ENCODE assay signal across 15 cellular contexts in the genomic region with DNA sequence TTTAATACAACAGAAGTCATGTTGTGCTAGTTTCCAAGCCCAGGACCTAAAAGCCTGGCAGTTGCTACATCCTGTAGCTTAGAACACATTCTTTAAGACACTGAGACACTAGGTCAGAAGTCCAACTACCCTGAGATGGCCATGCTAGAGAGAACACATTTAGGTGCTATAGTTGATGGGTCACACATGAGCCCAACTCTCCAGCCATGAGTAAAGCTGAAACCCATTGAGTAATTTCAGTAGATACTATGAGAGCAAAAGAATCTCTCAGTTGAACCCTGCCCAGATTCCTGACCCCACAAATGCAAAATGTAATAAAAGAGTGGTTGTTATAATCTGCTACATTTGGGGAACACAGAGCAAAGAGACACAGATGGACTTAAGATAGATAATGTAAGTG.
DNase-seq lines count a peak whose midpoint lies in the region; ATAC-seq and TF ChIP-seq lines count a peak whose summit lies in the region.
"Had no signal": no experiment of that assay in that cellular context is flagged by ENCODE, and none has a peak within 500 bp of the region (broad histone marks: within the 10 kb centered on the region; RNA-seq: fewer than 3 reads in every experiment).

No MANE protein-coding gene starts in this region.

- no peaks in the 10 kb centered on the region for H3K9me3 ChIP-seq in sigmoid colon

- TF ChIP-seq POLR2A in sigmoid colon (IDR thresholded peaks at IDR 0.05): no peak

- H3K27me3 ChIP-seq in sigmoid colon: no peaks in the 10 kb centered on the region

- H3K27ac ChIP-seq in sigmoid colon: no peak overlapping the region
- H3K27ac ChIP-seq: SK-N-MC, WERI-Rb-1 had no signal

- no peak for TF ChIP-seq EP300 in sigmoid colon (IDR thresholded peaks at IDR 0.05)

- no peak overlapping the region for H3K4me3 ChIP-seq in sigmoid colon
- H3K4me3 ChIP-seq: SK-N-MC had no signal

- H3K4me1 ChIP-seq in sigmoid colon: no peaks in the 10 kb centered on the region

- DNase-seq in sigmoid colon (no peak), head of caudate nucleus (no peak), NCI-H2107 (lab: John Stamatoyannopoulos, UW) (no peak), NAMALWA (ENCODE audit: low spot score) (no peak)
- DNase-seq: central memory CD4-positive, alpha-beta T cell; left cardiac atrium; NCI-H2081 treated with DMSO at 0.1 percent for 48 hours; stimulated activated CD4-positive, alpha-beta T cell treated with anti-CD3 and anti-CD28 coated beads, Interleukin-4, amount 100 ng/mL, for 1 hour; stimulated activated naive CD4-positive, alpha-beta T cell; WERI-Rb-1 had no signal

- intact Hi-C loops in sigmoid colon (cut with DNase I): no loop called here
- intact Hi-C loops in head of caudate nucleus (cut with DNase I): no loop called here

- H3K36me3 ChIP-seq in sigmoid colon: no peaks in the 10 kb centered on the region
- H3K36me3 ChIP-seq: WERI-Rb-1 had no signal

- no peak for TF ChIP-seq CTCF in sigmoid colon (IDR thresholded peaks at IDR 0.05)

- peak; percentile 79 for ATAC-seq in GM18498 (IDR thresholded peaks at IDR 0.05; ENCODE audit: unreplicated experiment)
- ATAC-seq in GM19395 (IDR thresholded peaks at IDR 0.05; ENCODE audit: unreplicated experiment): peak; percentile 96
- peak; percentile 86 for ATAC-seq in HG02623 (IDR thresholded peaks at IDR 0.05; ENCODE audit: unreplicated experiment)
- peak; percentile 92 for ATAC-seq in HG03378 (IDR thresholded peaks at IDR 0.05; ENCODE audit: unreplicated experiment)
- ATAC-seq: left cardiac atrium had no signal
